In genomic region chr6:141484726-141485125, GRCh38 we compare ENCODE assay signal across 9 cellular contexts.
A peak's percentile ranks its signal among the peaks of the same experiment; 100 is the strongest.
DNase-seq lines count a peak whose midpoint lies in the region; ATAC-seq, FAIRE-seq and TF ChIP-seq lines count a peak whose summit lies in the region.
"Had no signal": no experiment of that assay in that cellular context is flagged by ENCODE, and none has a peak within 500 bp of the region (broad histone marks: within the 10 kb centered on the region; RNA-seq: fewer than 3 reads in every experiment).

No MANE protein-coding gene starts in this region.

- no peaks in the 10 kb centered on the region for H3K79me2 ChIP-seq in KMS-11 (ENCODE audit: insufficient read depth, low read depth)

- H2AFZ ChIP-seq in KMS-11 (ENCODE audit: low read depth), result peak overlapping the region; percentile 5; the same call in 1 of the 2 replicates

- H3K4me1 ChIP-seq in KMS-11 (ENCODE audit: low read depth, poor library complexity, severe bottlenecking) (peaks cover 24% of the 10 kb centered on the region), small intestine (ENCODE audit: control insufficient read depth in 2 of 2, insufficient read depth in 1 of 2, low read depth in 1 of 2, low read length in 1 of 2) (no peaks in the 10 kb centered on the region)

- H3K27ac Mint-ChIP-seq in activated T-helper 2 cell treated with anti-CD3 and anti-CD28 coated beads, Interferon-gamma antibody, Interleukin-2, Interleukin-4, amounts not matched to agents 10 μg/mL and 5 μg/mL and 100 μg/mL, durations not matched to agents 14 hours and 24 hours and 36 hours, result peak overlapping the region; percentile 97

- H3K36me3 ChIP-seq in KMS-11 (ENCODE audit: insufficient read depth) (no peaks in the 10 kb centered on the region), small intestine (ENCODE audit: control insufficient read depth in 2 of 2, insufficient read depth in 2 of 2, low read length in 2 of 2) (no peaks in the 10 kb centered on the region)

- H3K27me3 Mint-ChIP-seq in activated T-helper 2 cell treated with anti-CD3 and anti-CD28 coated beads, Interferon-gamma antibody, Interleukin-2, Interleukin-4, amounts not matched to agents 10 μg/mL and 5 μg/mL and 100 μg/mL, durations not matched to agents 14 hours and 24 hours and 36 hours (ENCODE audit: low read depth), result no peaks in the 10 kb centered on the region

- peaks cover 20% of the 10 kb centered on the region for H3K9me3 Mint-ChIP-seq in activated T-helper 2 cell treated with anti-CD3 and anti-CD28 coated beads, Interferon-gamma antibody, Interleukin-2, Interleukin-4, amounts not matched to agents 10 μg/mL and 5 μg/mL and 100 μg/mL, durations not matched to agents 14 hours and 24 hours and 36 hours

- 71 to 89% (median 83%) methylated on average over 3 of the region's 3 CpGs for WGBS in small intestine, 3 donors

- peak; percentile 79 for ATAC-seq in GM21825 (IDR thresholded peaks at IDR 0.05; ENCODE audit: unreplicated experiment)
- ATAC-seq: left colon had no signal

- no peak overlapping the region for H3K9ac ChIP-seq in KMS-11

- peaks cover 45% of the 10 kb centered on the region for H3K4me1 Mint-ChIP-seq in activated T-helper 2 cell treated with anti-CD3 and anti-CD28 coated beads, Interferon-gamma antibody, Interleukin-2, Interleukin-4, amounts not matched to agents 10 μg/mL and 5 μg/mL and 100 μg/mL, durations not matched to agents 14 hours and 24 hours and 36 hours (ENCODE audit: low read depth)

- DNase-seq in SIG-M5 treated with dmso at 0.1 percent for 504 hours (lab: John Stamatoyannopoulos, UW; ENCODE audit: unreplicated experiment) (peak; percentile 79), SIG-M5 (lab: John Stamatoyannopoulos, UW) (no peak), small intestine (peak; percentile 13), AG08395 (ENCODE audit: low spot score) (no peak)
- DNase-seq in activated T-helper 2 cell treated with anti-CD3 and anti-CD28 coated beads, Interferon-gamma antibody, Interleukin-2, Interleukin-4, amounts not matched to agents 10 μg/mL and 5 μg/mL and 100 μg/mL, durations not matched to agents 14 hours and 24 hours and 36 hours (ENCODE audit: low spot score), result peak; percentile 42
- DNase-seq in activated effector memory CD4-positive, alpha-beta T cell treated with anti-CD3 and anti-CD28 coated beads, Interleukin-2, amount 50 U/mL, for 16 hours, result no peak

- no peaks in the 10 kb centered on the region for H3K9me3 ChIP-seq in small intestine (ENCODE audit: control insufficient read depth, low read depth)

- no peaks in the 10 kb centered on the region for H4K20me1 ChIP-seq in KMS-11 (ENCODE audit: insufficient read depth)

- H3K4me3 ChIP-seq in KMS-11 (IDR thresholded peaks at IDR 0.05; ENCODE audit: insufficient read depth, low read depth, low read length) (no peak overlapping the region), small intestine (ENCODE audit: low read depth in 1 of 2, low read length in 2 of 2) (no peak overlapping the region)

- H3K4me3 Mint-ChIP-seq in activated T-helper 2 cell treated with anti-CD3 and anti-CD28 coated beads, Interferon-gamma antibody, Interleukin-2, Interleukin-4, amounts not matched to agents 10 μg/mL and 5 μg/mL and 100 μg/mL, durations not matched to agents 14 hours and 24 hours and 36 hours (ENCODE audit: low read depth), result no peak overlapping the region

- TF ChIP-seq CTCF in KMS-11 (conservative IDR thresholded peaks at IDR 0.05; ENCODE audit: low read depth, low read length), result no peak

- H3K27me3 ChIP-seq in KMS-11 (ENCODE audit: insufficient read depth, low read depth) (no peaks in the 10 kb centered on the region), small intestine (ENCODE audit: control insufficient read depth in 2 of 2, insufficient read depth in 2 of 2, low read length in 2 of 2) (no peaks in the 10 kb centered on the region)

- intact Hi-C loops in activated T-helper 2 cell treated with anti-CD3 and anti-CD28 coated beads, Interferon-gamma antibody, Interleukin-2, Interleukin-4, amounts not matched to agents 10 μg/mL and 5 μg/mL and 100 μg/mL, durations not matched to agents 14 hours and 24 hours and 36 hours (cut with micrococcal nuclease), result loop anchor here (5.0 kb wide), 2 partner anchors 78 to 897 kb away; no protein-coding TSS in a partner anchor

- H3K27ac ChIP-seq in KMS-11, result peak overlapping the region; percentile 70
- no peak overlapping the region for H3K27ac ChIP-seq in small intestine (ENCODE audit: low read depth in 1 of 2, low read length in 1 of 2)

- peak overlapping the region; percentile 80 for H3K4me2 ChIP-seq in KMS-11

- FAIRE-seq in small intestine (lab: Jason Lieb, UNC), result no peak

- H3K36me3 Mint-ChIP-seq in activated T-helper 2 cell treated with anti-CD3 and anti-CD28 coated beads, Interferon-gamma antibody, Interleukin-2, Interleukin-4, amounts not matched to agents 10 μg/mL and 5 μg/mL and 100 μg/mL, durations not matched to agents 14 hours and 24 hours and 36 hours (ENCODE audit: low read depth), result peaks cover 29% of the 10 kb centered on the region

Comparison
In these comparisons a context has a peak if more than half of its experiments do, and no peak if none do; other contexts are left out.
1. DNase-seq: peak in SIG-M5 treated with dmso at 0.1 percent for 504 hours (single experiment), activated T-helper 2 cell treated with anti-CD3 and anti-CD28 coated beads, Interferon-gamma antibody, Interleukin-2, Interleukin-4, amounts not matched to agents 10 μg/mL and 5 μg/mL and 100 μg/mL, durations not matched to agents 14 hours and 24 hours and 36 hours (single experiment) and small intestine (single experiment); none in SIG-M5 (single experiment), AG08395 (single experiment) and activated effector memory CD4-positive, alpha-beta T cell treated with anti-CD3 and anti-CD28 coated beads, Interleukin-2, amount 50 U/mL, for 16 hours (single experiment).